In genomic region chr19:12946092-12946845, GRCh38 we compare ENCODE assay signal across 8 cellular contexts. TPM values are rescaled to one million over a fixed set of nuclear protein-coding genes. Genes with fewer than 3 reads are reported as not detected.
DNase-seq lines count a peak whose midpoint lies in the region; ATAC-seq lines count a peak whose summit lies in the region.

No MANE protein-coding gene starts in this region.

- H3K9ac ChIP-seq in mesendoderm (ENCODE audit: low read length): peak overlapping the region; percentile 91

- H2BK120ac ChIP-seq in mesendoderm (ENCODE audit: low read depth, low read length): peak overlapping the region; percentile 97

- no peak overlapping the region for H4K5ac ChIP-seq in mesendoderm (ENCODE audit: low read length)

- peaks cover 61% of the 10 kb centered on the region for H3K4me1 Mint-ChIP-seq in activated CD4-positive, alpha-beta T cell treated with anti-CD3 and anti-CD28 coated beads, Interleukin-2, amount 10 ng/mL, durations not matched to agents 7 days and 5 days

- H3K27me3 Mint-ChIP-seq in activated CD4-positive, alpha-beta T cell treated with anti-CD3 and anti-CD28 coated beads, Interleukin-2, amount 10 ng/mL, durations not matched to agents 7 days and 5 days: no peaks in the 10 kb centered on the region

- H3K18ac ChIP-seq in mesendoderm (ENCODE audit: low read length): peak overlapping the region; percentile 99

- DNase-seq in NOMO-1 (lab: John Stamatoyannopoulos, UW; ENCODE audit: unreplicated experiment in 2 of 2) (peak; percentile 39 to 42), NOMO-1 treated with dmso at 0.1 percent for 144 hours (lab: John Stamatoyannopoulos, UW; ENCODE audit: unreplicated experiment) (no peak), NCI-H2029 (lab: John Stamatoyannopoulos, UW) (peak; percentile 66), mesendoderm (peak; percentile 96)
- peak; percentile 58 for DNase-seq in activated CD4-positive, alpha-beta T cell treated with anti-CD3 and anti-CD28 coated beads, Interleukin-2, amount 10 ng/mL, durations not matched to agents 7 days and 5 days
- DNase-seq in effector memory CD4-positive, alpha-beta T cell: peak; percentile 12 to 41 (median 26)
- peak; percentile 70 for DNase-seq in stimulated activated naive CD8-positive, alpha-beta T cell treated with anti-CD3 and anti-CD28 coated beads, Interleukin-15, Interleukin-2, amounts not matched to agents 100 U/mL and 50 U/mL, for 24 hours

- peak overlapping the region; percentile 95 for H3K4me3 Mint-ChIP-seq in activated CD4-positive, alpha-beta T cell treated with anti-CD3 and anti-CD28 coated beads, Interleukin-2, amount 10 ng/mL, durations not matched to agents 7 days and 5 days

- H2AK5ac ChIP-seq in mesendoderm (ENCODE audit: low read length): peak overlapping the region; percentile 30

- no CpG with 5 or more reads among the region's 41 CpGs for WGBS in mesendoderm (ENCODE audit: extremely low coverage, insufficient coverage, low lambda C conversion rate)

- CTCF ChIA-PET in activated CD4-positive, alpha-beta T cell treated with anti-CD3 and anti-CD28 coated beads, Interleukin-2, amount 10 ng/mL, durations not matched to agents 7 days and 5 days (lab: Charles Lee): interaction anchor here (1.6 to 7.2 kb wide), 2 partner anchors 19 to 61 kb away, joined by 3 to 31 read pairs; no protein-coding TSS in a partner anchor

- H2BK5ac ChIP-seq in mesendoderm (ENCODE audit: low read length): no peak overlapping the region

- H3K36me3 Mint-ChIP-seq in activated CD4-positive, alpha-beta T cell treated with anti-CD3 and anti-CD28 coated beads, Interleukin-2, amount 10 ng/mL, durations not matched to agents 7 days and 5 days (ENCODE audit: low read depth): peaks cover 64% of the 10 kb centered on the region

- no peak overlapping the region for H3K23ac ChIP-seq in mesendoderm (ENCODE audit: low read length)

- ATAC-seq in HG02763 (IDR thresholded peaks at IDR 0.05; ENCODE audit: unreplicated experiment): peak; percentile 26
- peak; percentile 63 for ATAC-seq in stimulated activated naive CD8-positive, alpha-beta T cell treated with anti-CD3 and anti-CD28 coated beads, Interleukin-15, Interleukin-2, amounts not matched to agents 100 U/mL and 50 U/mL, for 24 hours

- POLR2A ChIA-PET in activated CD4-positive, alpha-beta T cell treated with anti-CD3 and anti-CD28 coated beads, Interleukin-2, amount 10 ng/mL, durations not matched to agents 7 days and 5 days (lab: Charles Lee): no interaction called here

- H3K4me3 ChIP-seq in effector memory CD4-positive, alpha-beta T cell (ENCODE audit: insufficient read depth, low read depth, low read length, poor library complexity, severe bottlenecking): peak overlapping the region; percentile 73
- peak overlapping the region; percentile 71 for H3K4me3 ChIP-seq in mesendoderm (ENCODE audit: low read length)

- no peaks in the 10 kb centered on the region for H3K9me3 ChIP-seq in effector memory CD4-positive, alpha-beta T cell (ENCODE audit: control insufficient read depth, low read length)

- peaks cover 11% of the 10 kb centered on the region for H3K79me1 ChIP-seq in mesendoderm (ENCODE audit: low read length)

- H3K9me3 Mint-ChIP-seq in activated CD4-positive, alpha-beta T cell treated with anti-CD3 and anti-CD28 coated beads, Interleukin-2, amount 10 ng/mL, durations not matched to agents 7 days and 5 days: no peaks in the 10 kb centered on the region

- H3K27me3 ChIP-seq in effector memory CD4-positive, alpha-beta T cell (replicated peaks; ENCODE audit: control insufficient read depth, insufficient read depth, low read length, poor library complexity, severe bottlenecking): no peaks in the 10 kb centered on the region
- H3K27me3 ChIP-seq in mesendoderm (ENCODE audit: insufficient read depth, low read length, poor library complexity): no peaks in the 10 kb centered on the region

- peak overlapping the region; percentile 77 for H3K4me2 ChIP-seq in mesendoderm (ENCODE audit: low read length)

- peak overlapping the region; percentile 83 for H3K27ac ChIP-seq in effector memory CD4-positive, alpha-beta T cell (ENCODE audit: insufficient read depth, low read length, poor library complexity, severe bottlenecking)
- peak overlapping the region; percentile 99 for H3K27ac ChIP-seq in mesendoderm (ENCODE audit: low read depth, low read length)

- H4K8ac ChIP-seq in mesendoderm (ENCODE audit: low read depth, low read length): peak overlapping the region; percentile 98

- H3K4ac ChIP-seq in mesendoderm (ENCODE audit: low read depth, low read length): peak overlapping the region; percentile 99

- H3K4me1 ChIP-seq in effector memory CD4-positive, alpha-beta T cell (ENCODE audit: control insufficient read depth, insufficient read depth, low read length, poor library complexity, severe bottlenecking): peaks cover 11% of the 10 kb centered on the region
- no peaks in the 10 kb centered on the region for H3K4me1 ChIP-seq in mesendoderm (ENCODE audit: control insufficient read depth, low read depth, low read length)

- peaks cover 65% of the 10 kb centered on the region for H3K36me3 ChIP-seq in effector memory CD4-positive, alpha-beta T cell (ENCODE audit: control insufficient read depth, insufficient read depth, low read length)
- H3K36me3 ChIP-seq in mesendoderm (ENCODE audit: control insufficient read depth, insufficient read depth, low read length): peaks cover 14% of the 10 kb centered on the region

- peaks cover 13% of the 10 kb centered on the region for H3K79me2 ChIP-seq in mesendoderm (ENCODE audit: control insufficient read depth, insufficient read depth, low read length)

- H3K27ac Mint-ChIP-seq in activated CD4-positive, alpha-beta T cell treated with anti-CD3 and anti-CD28 coated beads, Interleukin-2, amount 10 ng/mL, durations not matched to agents 7 days and 5 days: peak overlapping the region; percentile 94

- H3K56ac ChIP-seq in mesendoderm (ENCODE audit: low read length): peak overlapping the region; percentile 93

- H2BK15ac ChIP-seq in mesendoderm (replicated peaks; ENCODE audit: low read depth): no peak overlapping the region

RNA-seq across cellular contexts. Expression of gene RAD23A, which starts 0.6 kb away (rescaled TPM):
- 100 to 1,000 TPM; 120 to 131 TPM for total RNA-seq in activated CD4-positive, alpha-beta T cell treated with anti-CD3 and anti-CD28 coated beads, Interleukin-2, amount 10 ng/mL, durations not matched to agents 7 days and 5 days
- polyA plus RNA-seq in mesendoderm (2013, experiment 1 of 2): 84.9 TPM
- polyA plus RNA-seq in mesendoderm (2013, experiment 2 of 2): 85.2 TPM

RNA-seq across cellular contexts. Expression of gene CALR, which starts 7.9 kb away (rescaled TPM):
- 100 to 1,000 TPM; 726 to 779 TPM for total RNA-seq in activated CD4-positive, alpha-beta T cell treated with anti-CD3 and anti-CD28 coated beads, Interleukin-2, amount 10 ng/mL, durations not matched to agents 7 days and 5 days
- 708 TPM for polyA plus RNA-seq in mesendoderm (2013, experiment 1 of 2)
- 707 TPM for polyA plus RNA-seq in mesendoderm (2013, experiment 2 of 2)

RNA-seq across cellular contexts. Expression of gene GADD45GIP1, which starts 10.8 kb away (rescaled TPM):
- total RNA-seq in activated CD4-positive, alpha-beta T cell treated with anti-CD3 and anti-CD28 coated beads, Interleukin-2, amount 10 ng/mL, durations not matched to agents 7 days and 5 days: 10 to 100 TPM; 14.9 to 16.5 TPM
- 64.6 TPM for polyA plus RNA-seq in mesendoderm (2013, experiment 1 of 2)
- 65.6 TPM for polyA plus RNA-seq in mesendoderm (2013, experiment 2 of 2)

RNA-seq across cellular contexts. Expression of gene FARSA, which starts 12.8 kb away (rescaled TPM):
- total RNA-seq in activated CD4-positive, alpha-beta T cell treated with anti-CD3 and anti-CD28 coated beads, Interleukin-2, amount 10 ng/mL, durations not matched to agents 7 days and 5 days: 10 to 100 TPM; 85.7 to 90.6 TPM
- polyA plus RNA-seq in mesendoderm (2013, experiment 1 of 2): 77.3 TPM
- polyA plus RNA-seq in mesendoderm (2013, experiment 2 of 2): 81.0 TPM

RNA-seq across cellular contexts. Expression of gene DAND5, which starts 23.1 kb away (rescaled TPM):
- under 1 TPM; 0.15 to 0.20 TPM for total RNA-seq in activated CD4-positive, alpha-beta T cell treated with anti-CD3 and anti-CD28 coated beads, Interleukin-2, amount 10 ng/mL, durations not matched to agents 7 days and 5 days
- polyA plus RNA-seq in mesendoderm (2013, experiment 1 of 2): 0.03 TPM
- polyA plus RNA-seq in mesendoderm (2013, experiment 2 of 2): 0.01 TPM
